Comparison of ENCODE assay signal across 24 cellular contexts in genomic region chr1:66366618-66367017, GRCh38.
DNase-seq lines count a peak whose midpoint lies in the region; ATAC-seq and TF ChIP-seq lines count a peak whose summit lies in the region.
"Had no signal": no experiment of that assay in that cellular context is flagged by ENCODE, and none has a peak within 500 bp of the region (broad histone marks: within the 10 kb centered on the region; RNA-seq: fewer than 3 reads in every experiment).

No MANE protein-coding gene starts in this region.

- H3K36me3 Mint-ChIP-seq in activated T-cell treated with anti-CD3 and anti-CD28 coated beads, Interleukin-2, amount 50 U/mL, for 24 hours (ENCODE audit: low read depth) = peaks cover 96% of the 10 kb centered on the region
- peaks cover 75 to 85% of the 10 kb centered on the region in 2 donors for H3K36me3 Mint-ChIP-seq in activated naive CD4-positive, alpha-beta T cell treated with anti-CD3 and anti-CD28 coated beads, Interleukin-2, amount 50 U/mL, for 72 hours
- peaks cover 86% of the 10 kb centered on the region for H3K36me3 Mint-ChIP-seq in osteocyte (ENCODE audit: unreplicated experiment)

- ATAC-seq in HG02981 (IDR thresholded peaks at IDR 0.05; ENCODE audit: unreplicated experiment) = peak; percentile 22
- peak in 1 of 2 donors; percentile 24 for ATAC-seq in activated naive CD4-positive, alpha-beta T cell treated with anti-CD3 and anti-CD28 coated beads, Interleukin-2, amount 50 U/mL, for 72 hours
- no peak for ATAC-seq in GM19023 (IDR thresholded peaks at IDR 0.05; ENCODE audit: unreplicated experiment)
- ATAC-seq in GM21528 (IDR thresholded peaks at IDR 0.05; ENCODE audit: low FRiP score, unreplicated experiment) = no peak
- ATAC-seq: body of pancreas, GM23338, left colon, upper lobe of right lung had no signal

- H3K4me3 Mint-ChIP-seq in activated T-cell treated with anti-CD3 and anti-CD28 coated beads, Interleukin-2, amount 50 U/mL, for 24 hours = no peak overlapping the region
- no peak overlapping the region for H3K4me3 Mint-ChIP-seq in osteocyte (ENCODE audit: unreplicated experiment)
- H3K4me3 Mint-ChIP-seq: CD14-positive monocyte, GM23338 had no signal

- peak overlapping the region; percentile 83 for H3K27ac Mint-ChIP-seq in activated T-cell treated with anti-CD3 and anti-CD28 coated beads, Interleukin-2, amount 50 U/mL, for 24 hours
- peak overlapping the region; percentile 72 to 76 for H3K27ac Mint-ChIP-seq in activated naive CD4-positive, alpha-beta T cell treated with anti-CD3 and anti-CD28 coated beads, Interleukin-2, amount 50 U/mL, for 72 hours
- peak overlapping the region; percentile 21 for H3K27ac Mint-ChIP-seq in osteocyte (ENCODE audit: unreplicated experiment)
- H3K27ac Mint-ChIP-seq: GM23338 had no signal

- no peak for TF ChIP-seq CTCF in osteocyte (IDR thresholded peaks at IDR 0.05)

- DNase-seq in activated T-cell treated with anti-CD3 and anti-CD28 coated beads, Interleukin-2, amount 50 U/mL, for 24 hours = no peak
- no peak for DNase-seq in activated T-cell treated with anti-CD3 and anti-CD28 coated beads, Interleukin-2, amount 50 U/mL, for 48 hours
- no peak for DNase-seq in activated naive CD4-positive, alpha-beta T cell treated with anti-CD3 and anti-CD28 coated beads, Interleukin-2, amount 50 U/mL, for 72 hours (ENCODE audit: low spot score in 2 of 2)
- DNase-seq in osteocyte (ENCODE audit: extremely low spot score, unreplicated experiment) (no peak), NOMO-1 (lab: John Stamatoyannopoulos, UW; ENCODE audit: unreplicated experiment in 2 of 2) (no peak)
- DNase-seq: ACHN; activated CD4-positive, alpha-beta T cell treated with anti-CD3 and anti-CD28 coated beads, Interleukin-2, amount 50 U/mL, for 4 hours; activated gamma-delta T cell; body of pancreas; cortex of kidney; DND-41; foreskin melanocyte; left colon; midbrain; NCI-H1436; NCI-H82; nucleus accumbens; stimulated activated naive CD4-positive, alpha-beta T cell treated with Interleukin-2 at 50 U/mL for 16 hours; upper lobe of right lung had no signal

- no peaks in the 10 kb centered on the region for H3K27me3 Mint-ChIP-seq in activated T-cell treated with anti-CD3 and anti-CD28 coated beads, Interleukin-2, amount 50 U/mL, for 24 hours
- no peaks in the 10 kb centered on the region for H3K27me3 Mint-ChIP-seq in osteocyte (ENCODE audit: unreplicated experiment)

- peaks cover 88% of the 10 kb centered on the region for H3K4me1 Mint-ChIP-seq in activated T-cell treated with anti-CD3 and anti-CD28 coated beads, Interleukin-2, amount 50 U/mL, for 24 hours (ENCODE audit: low read depth)
- peaks cover 37% of the 10 kb centered on the region for H3K4me1 Mint-ChIP-seq in osteocyte (ENCODE audit: unreplicated experiment)

- H3K9me3 Mint-ChIP-seq in activated T-cell treated with anti-CD3 and anti-CD28 coated beads, Interleukin-2, amount 50 U/mL, for 24 hours = no peaks in the 10 kb centered on the region
- no peaks in the 10 kb centered on the region for H3K9me3 Mint-ChIP-seq in activated naive CD4-positive, alpha-beta T cell treated with anti-CD3 and anti-CD28 coated beads, Interleukin-2, amount 50 U/mL, for 72 hours
- H3K9me3 Mint-ChIP-seq in osteocyte (ENCODE audit: unreplicated experiment) = no peaks in the 10 kb centered on the region
- H3K9me3 Mint-ChIP-seq: CD14-positive monocyte, GM23338 had no signal

Comparison
In these comparisons a context has a peak if more than half of its experiments do, and no peak if none do; other contexts are left out.
1. H3K27ac Mint-ChIP-seq: peak in every context shown above with its lines; median percentile 83 in activated T-cell treated with anti-CD3 and anti-CD28 coated beads, Interleukin-2, amount 50 U/mL, for 24 hours; 74 in activated naive CD4-positive, alpha-beta T cell treated with anti-CD3 and anti-CD28 coated beads, Interleukin-2, amount 50 U/mL, for 72 hours; 21 in osteocyte.